8 cellular contexts compared by ENCODE assay signal in the genomic region with DNA sequence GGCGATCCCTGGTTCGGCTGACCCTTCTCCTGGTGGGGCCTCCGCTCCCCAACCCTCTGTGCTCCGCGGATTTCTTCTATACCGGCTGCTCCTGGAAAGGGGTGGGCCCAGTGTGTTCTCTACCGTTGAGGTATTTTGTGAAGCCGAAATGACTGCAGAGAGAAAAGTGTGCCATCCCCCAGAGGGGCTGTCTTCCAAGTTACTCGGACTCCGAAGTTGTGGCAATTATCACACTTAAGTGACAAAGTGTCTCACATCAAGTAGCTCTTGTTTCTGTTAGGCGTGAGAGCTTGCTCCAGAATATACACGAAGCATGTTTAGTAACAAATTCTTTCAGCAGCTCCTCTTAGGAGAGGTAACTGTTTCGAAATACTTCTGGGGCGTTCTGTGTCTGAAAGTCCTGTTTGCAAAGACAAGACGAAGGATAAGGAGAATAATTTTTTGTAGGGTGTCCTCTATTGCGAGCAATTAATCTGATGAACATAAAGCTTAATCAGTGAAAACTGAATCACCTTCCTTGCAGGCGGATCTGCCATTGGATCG. TPM values are rescaled to one million over a fixed set of nuclear protein-coding genes. Genes with fewer than 3 reads are reported as not detected.
DNase-seq lines count a peak whose midpoint lies in the region; ATAC-seq and TF ChIP-seq lines count a peak whose summit lies in the region.

No MANE protein-coding gene starts in this region.

- peaks cover 27 to 40% (median 32%) of the 10 kb centered on the region in 11 experiments; a peak in 20 of 22 replicates for H4K20me1 ChIP-seq in BLaER1 treated with 17β-estradiol and CSF1 and Interleukin-3, amounts not matched to agents 10 nM and 100 nM
- H4K20me1 ChIP-seq in Loucy (ENCODE audit: insufficient read depth, low read length, poor library complexity, severe bottlenecking): peaks cover 44% of the 10 kb centered on the region

- H3K9ac ChIP-seq in BLaER1 treated with 17β-estradiol and CSF1 and Interleukin-3, amounts not matched to agents 10 nM and 100 nM: peak overlapping the region; percentile 85 to 97 (median 93)
- H3K9ac ChIP-seq in Loucy (ENCODE audit: low read depth, low read length, poor library complexity, severe bottlenecking): peak overlapping the region; percentile 95

- peak overlapping the region; percentile 99 for H3K27ac Mint-ChIP-seq in natural killer cell treated with Interleukin-12 subunit alpha and Interleukin-12 subunit beta and Interleukin-15 and Interleukin-18, amount 100 ng/mL, for 72 hours

- no peaks in the 10 kb centered on the region for H3K9me2 ChIP-seq in Loucy (replicated peaks; ENCODE audit: low read depth, low read length)

- DNase-seq in dorsolateral prefrontal cortex (no peak), NCI-H1436 treated with DMSO at 0.1 percent for 48 hours (lab: John Stamatoyannopoulos, UW) (no peak), NCI-H1436 (lab: John Stamatoyannopoulos, UW) (no peak), D341Med (ENCODE audit: low spot score) (no peak)
- DNase-seq in natural killer cell treated with Interleukin-12 subunit alpha and Interleukin-12 subunit beta and Interleukin-15 and Interleukin-18, amount 100 ng/mL, for 72 hours (ENCODE audit: low spot score): no peak

- H3K4me2 ChIP-seq in BLaER1 treated with 17β-estradiol and CSF1 and Interleukin-3, amounts not matched to agents 10 nM and 100 nM: peak overlapping the region; percentile 79 to 96 (median 93)
- peak overlapping the region; percentile 92 for H3K4me2 ChIP-seq in Loucy (ENCODE audit: low read depth, low read length, poor library complexity, severe bottlenecking)

- H3K4me3 ChIP-seq in BLaER1 treated with 17β-estradiol and CSF1 and Interleukin-3, amounts not matched to agents 10 nM and 100 nM: peak overlapping the region; percentile 83 to 97 (median 92)
- H3K4me3 ChIP-seq in Loucy (ENCODE audit: low read length, poor library complexity, severe bottlenecking): peak overlapping the region; percentile 99
- peak overlapping the region; percentile 70 to 100 (median 94) for H3K4me3 ChIP-seq in dorsolateral prefrontal cortex

- H3K27me3 Mint-ChIP-seq in natural killer cell treated with Interleukin-12 subunit alpha and Interleukin-12 subunit beta and Interleukin-15 and Interleukin-18, amount 100 ng/mL, for 72 hours: no peaks in the 10 kb centered on the region

- H3F3A ChIP-seq in Loucy (ENCODE audit: low read depth): 0 out of 2 replicates have a peak, but pooled peaks cover 2% of the 10 kb centered on the region

- intact Hi-C loops in dorsolateral prefrontal cortex (cut with DNase I): loop anchor here (2.0 to 5.0 kb wide), 3 partner anchors 37 to 205 kb away; a partner anchor contains a TSS

- H3K36me3 ChIP-seq in BLaER1 treated with 17β-estradiol and CSF1 and Interleukin-3, amounts not matched to agents 10 nM and 100 nM: peaks cover 15 to 54% (median 36%) of the 10 kb centered on the region in 11 experiments; a peak in 19 of 22 replicates
- no peaks in the 10 kb centered on the region for H3K36me3 ChIP-seq in Loucy (ENCODE audit: insufficient read depth, low read length)

- no peak for ATAC-seq in natural killer cell treated with Interleukin-12 subunit alpha and Interleukin-12 subunit beta and Interleukin-15 and Interleukin-18, amount 100 ng/mL, for 72 hours
- no peak for ATAC-seq in GM18498 (IDR thresholded peaks at IDR 0.05; ENCODE audit: unreplicated experiment)

- peak overlapping the region; percentile 91 to 98 (median 96) for H3K27ac ChIP-seq in BLaER1 treated with 17β-estradiol and CSF1 and Interleukin-3, amounts not matched to agents 10 nM and 100 nM
- H3K27ac ChIP-seq in dorsolateral prefrontal cortex: peak overlapping the region; percentile 94 to 100 (median 100)

- H3K4me1 ChIP-seq in BLaER1 treated with 17β-estradiol and CSF1 and Interleukin-3, amounts not matched to agents 10 nM and 100 nM: peaks cover 38 to 58% (median 45%) of the 10 kb centered on the region in 10 experiments
- peaks cover 46% of the 10 kb centered on the region for H3K4me1 ChIP-seq in Loucy (ENCODE audit: insufficient read depth, low read length, poor library complexity, severe bottlenecking)

- peaks cover 16 to 23% of the 10 kb centered on the region in 2 donors for H3K4me1 Mint-ChIP-seq in natural killer cell treated with Interleukin-12 subunit alpha and Interleukin-12 subunit beta and Interleukin-15 and Interleukin-18, amount 100 ng/mL, for 72 hours (ENCODE audit: low read depth in 2 of 2)

- H3K27me3 ChIP-seq in BLaER1 treated with 17β-estradiol and CSF1 and Interleukin-3, amounts not matched to agents 10 nM and 100 nM: no peaks in the 10 kb centered on the region
- H3K27me3 ChIP-seq in Loucy (ENCODE audit: insufficient read depth, low read length, poor library complexity, severe bottlenecking): no peaks in the 10 kb centered on the region
- H3K27me3 ChIP-seq in dorsolateral prefrontal cortex: no peaks in the 10 kb centered on the region

- H3K9me3 ChIP-seq in BLaER1 treated with 17β-estradiol and CSF1 and Interleukin-3, amounts not matched to agents 10 nM and 100 nM (replicated peaks in 1 of 11): no peaks in the 10 kb centered on the region
- no peaks in the 10 kb centered on the region for H3K9me3 ChIP-seq in Loucy (ENCODE audit: insufficient read depth, low read depth, low read length)

- TF ChIP-seq CTCF in Loucy (conservative IDR thresholded peaks at IDR 0.05; ENCODE audit: low read length) (no peak), dorsolateral prefrontal cortex (IDR thresholded peaks at IDR 0.05 in 54 of 56, conservative IDR thresholded peaks at IDR 0.05 in 2 of 56; ENCODE audit: low read depth in 1 of 56, partially characterized antibody in 56 of 56) (no peak)

- peak overlapping the region; percentile 93 for H2AFZ ChIP-seq in Loucy (ENCODE audit: low read length)

- peaks cover 75% of the 10 kb centered on the region for H3K79me2 ChIP-seq in Loucy (ENCODE audit: insufficient read depth, low read length)

- no peaks in the 10 kb centered on the region for H3K9me3 Mint-ChIP-seq in natural killer cell treated with Interleukin-12 subunit alpha and Interleukin-12 subunit beta and Interleukin-15 and Interleukin-18, amount 100 ng/mL, for 72 hours

- H3K36me3 Mint-ChIP-seq in natural killer cell treated with Interleukin-12 subunit alpha and Interleukin-12 subunit beta and Interleukin-15 and Interleukin-18, amount 100 ng/mL, for 72 hours: peaks cover 9% of the 10 kb centered on the region

- H3K4me3 Mint-ChIP-seq in natural killer cell treated with Interleukin-12 subunit alpha and Interleukin-12 subunit beta and Interleukin-15 and Interleukin-18, amount 100 ng/mL, for 72 hours: peak overlapping the region; percentile 95

RNA-seq across cellular contexts. Expression of a gene that starts 0.4 kb away (rescaled TPM):
- 10 to 100 TPM; 13.7 to 36.2 (median 20.5) TPM for total RNA-seq in dorsolateral prefrontal cortex
- 10 to 100 TPM; 16.2 to 26.1 TPM for total RNA-seq in natural killer cell treated with Interleukin-12 subunit alpha and Interleukin-12 subunit beta and Interleukin-15 and Interleukin-18, amount 100 ng/mL, for 72 hours

RNA-seq across cellular contexts. Expression of a gene that starts 0.9 kb away (rescaled TPM):
- total RNA-seq in dorsolateral prefrontal cortex: 100 to 1,000 TPM; 157 to 321 (median 196) TPM
- total RNA-seq in natural killer cell treated with Interleukin-12 subunit alpha and Interleukin-12 subunit beta and Interleukin-15 and Interleukin-18, amount 100 ng/mL, for 72 hours: 100 to 1,000 TPM; 119 to 126 TPM

RNA-seq across cellular contexts. Expression of a gene that starts 4.5 kb away (rescaled TPM):
- total RNA-seq in dorsolateral prefrontal cortex: not detected
- not detected for total RNA-seq in natural killer cell treated with Interleukin-12 subunit alpha and Interleukin-12 subunit beta and Interleukin-15 and Interleukin-18, amount 100 ng/mL, for 72 hours

RNA-seq across cellular contexts. Expression of a gene that starts 38.2 kb away (rescaled TPM):
- 10 to 100 TPM; 11.1 to 26.6 (median 17.2) TPM for total RNA-seq in dorsolateral prefrontal cortex
- total RNA-seq in natural killer cell treated with Interleukin-12 subunit alpha and Interleukin-12 subunit beta and Interleukin-15 and Interleukin-18, amount 100 ng/mL, for 72 hours: 10 to 100 TPM; 31.0 to 39.1 TPM
